8 cellular contexts compared by ENCODE assay signal in the genomic region with DNA sequence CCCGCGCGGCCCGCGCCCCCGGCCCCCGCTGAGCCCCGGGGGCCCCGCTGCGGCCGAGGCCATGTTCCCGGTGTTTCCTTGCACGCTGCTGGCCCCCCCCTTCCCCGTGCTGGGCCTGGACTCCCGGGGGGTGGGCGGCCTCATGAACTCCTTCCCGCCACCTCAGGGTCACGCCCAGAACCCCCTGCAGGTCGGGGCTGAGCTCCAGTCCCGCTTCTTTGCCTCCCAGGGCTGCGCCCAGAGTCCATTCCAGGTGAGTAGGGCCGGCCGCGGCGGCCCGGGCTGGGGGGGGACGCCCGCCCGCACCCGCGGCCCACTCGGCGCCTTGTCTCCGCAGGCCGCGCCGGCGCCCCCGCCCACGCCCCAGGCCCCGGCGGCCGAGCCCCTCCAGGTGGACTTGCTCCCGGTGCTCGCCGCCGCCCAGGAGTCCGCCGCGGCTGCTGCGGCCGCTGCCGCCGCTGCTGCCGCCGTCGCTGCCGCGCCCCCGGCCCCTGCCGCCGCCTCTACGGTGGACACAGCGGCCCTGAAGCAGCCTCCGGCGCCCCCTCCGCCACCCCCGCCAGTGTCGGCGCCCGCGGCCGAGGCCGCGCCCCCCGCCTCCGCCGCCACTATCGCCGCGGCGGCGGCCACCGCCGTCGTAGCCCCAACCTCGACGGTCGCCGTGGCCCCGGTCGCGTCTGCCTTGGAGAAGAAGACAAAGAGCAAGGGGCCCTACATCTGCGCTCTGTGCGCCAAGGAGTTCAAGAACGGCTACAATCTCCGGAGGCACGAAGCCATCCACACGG. TPM values are rescaled to one million over a fixed set of nuclear protein-coding genes. Genes with fewer than 3 reads are reported as not detected.
DNase-seq lines count a peak whose midpoint lies in the region; ATAC-seq and TF ChIP-seq lines count a peak whose summit lies in the region.

No MANE protein-coding gene starts in this region.

- no peak for TF ChIP-seq POLR2A in adrenal gland (IDR thresholded peaks at IDR 0.05)

- H3K27ac ChIP-seq in DOHH2 (ENCODE audit: low read depth, low read length) = peak overlapping the region; percentile 89
- H3K27ac ChIP-seq in HUES6 (ENCODE audit: low read depth, low read length) = peak overlapping the region; percentile 63; the same call in 1 of the 2 replicates
- H3K27ac ChIP-seq in adrenal gland = peak overlapping the region; percentile 54 to 97 (median 93)

- 0 to 1% (median 1%) methylated on average over 3 to 98 of the region's 99 CpGs for WGBS in adrenal gland, 4 donors

- peaks cover 30% of the 10 kb centered on the region for H3K79me2 ChIP-seq in DOHH2 (ENCODE audit: control insufficient read depth, low read length)

- peak; percentile 64 for DNase-seq in RPMI7951 (ENCODE audit: low read depth)
- DNase-seq in adrenal gland = peak; percentile 61 to 80 (median 70)
- DNase-seq in stimulated activated CD4-positive, alpha-beta T cell treated with anti-CD3 and anti-CD28 coated beads, Interleukin-12 subunit alpha, Interleukin-12 subunit beta, amount 100 ng/mL, for 4 hours = peak; percentile 58

- ATAC-seq in HG03139 (IDR thresholded peaks at IDR 0.05; ENCODE audit: unreplicated experiment) (no peak), HG02763 (IDR thresholded peaks at IDR 0.05; ENCODE audit: unreplicated experiment) (no peak)

- H3K4me3 ChIP-seq in DOHH2 (ENCODE audit: low read length) = peak overlapping the region; percentile 97
- peak overlapping the region; percentile 73 for H3K4me3 ChIP-seq in HUES6 (ENCODE audit: low read depth, low read length)
- peak overlapping the region in 2 of 4 donors; percentile 25 to 66 for H3K4me3 ChIP-seq in adrenal gland
- peak overlapping the region; percentile 88 for H3K4me3 ChIP-seq in iPS-18c (ENCODE audit: insufficient read depth, low read depth, low read length)

- H3F3A ChIP-seq in DOHH2 (ENCODE audit: control insufficient read depth, insufficient read depth) = peaks cover 32% of the 10 kb centered on the region

- H3K4me2 ChIP-seq in DOHH2 (ENCODE audit: low read length) = peak overlapping the region; percentile 97

- H3K9ac ChIP-seq in HUES6 (ENCODE audit: low read length) = peak overlapping the region; percentile 95

- peaks cover 70% of the 10 kb centered on the region for H3K36me3 ChIP-seq in DOHH2 (ENCODE audit: control insufficient read depth, low read length)
- H3K36me3 ChIP-seq in HUES6 (ENCODE audit: control insufficient read depth, insufficient read depth, low read length) = peaks cover 56% of the 10 kb centered on the region
- H3K36me3 ChIP-seq in adrenal gland (replicated peaks in 1 of 2) = peaks cover 0 to 18% of the 10 kb centered on the region in 2 donors

- intact Hi-C loops in adrenal gland (cut with DNase I) = no loop called here

- H3K9me2 ChIP-seq in DOHH2 (replicated peaks; ENCODE audit: control insufficient read depth, low read length) = no peaks in the 10 kb centered on the region

- TF ChIP-seq CTCF in DOHH2 (IDR thresholded peaks at IDR 0.05; ENCODE audit: low read depth, low read length, poor library complexity, severe bottlenecking) = no peak
- peak in 1 of 6 experiments; percentile 4 for TF ChIP-seq CTCF in adrenal gland (IDR thresholded peaks at IDR 0.05)

- H4K20me1 ChIP-seq in DOHH2 (ENCODE audit: control insufficient read depth, insufficient read depth, low read depth, low read length) = peaks cover 24% of the 10 kb centered on the region

- H3K9me3 ChIP-seq in DOHH2 (ENCODE audit: control insufficient read depth, insufficient read depth, low read length) (no peaks in the 10 kb centered on the region), HUES6 (ENCODE audit: control insufficient read depth, insufficient read depth, low read depth, low read length) (no peaks in the 10 kb centered on the region), adrenal gland (replicated peaks in 1 of 3) (no peaks in the 10 kb centered on the region), iPS-18c (ENCODE audit: control insufficient read depth, insufficient read depth, low read length) (no peaks in the 10 kb centered on the region)

- H3K4me1 ChIP-seq in DOHH2 (ENCODE audit: control insufficient read depth, low read length) (peaks cover 67% of the 10 kb centered on the region), HUES6 (ENCODE audit: control insufficient read depth, insufficient read depth, low read length) (peaks cover 42% of the 10 kb centered on the region), adrenal gland (replicated peaks in 1 of 2) (peaks cover 29 to 46% of the 10 kb centered on the region in 2 donors)

- H3K27me3 ChIP-seq in DOHH2 (ENCODE audit: control insufficient read depth, low read length) = no peaks in the 10 kb centered on the region
- H3K27me3 ChIP-seq in HUES6 (ENCODE audit: control insufficient read depth, insufficient read depth, low read length) = no peaks in the 10 kb centered on the region
- H3K27me3 ChIP-seq in adrenal gland = no peaks in the 10 kb centered on the region

RNA-seq across cellular contexts. Expression of a gene that starts 0.5 kb away (rescaled TPM):
- 114 and 181 TPM in 2 replicates for total RNA-seq in RPMI7951 (2014; rRNA removed; shearing (Covaris generic))
- 100 to 1,000 TPM in 6 of 8 donors, 10 to 100 TPM in 2; 78.8 to 247 (median 145) TPM for total RNA-seq in adrenal gland
- polyA plus RNA-seq in adrenal gland = 100 to 1,000 TPM; 108 to 304 (median 147) TPM

RNA-seq across cellular contexts. Expression of a gene that starts 5.2 kb away (rescaled TPM):
- total RNA-seq in RPMI7951 (2014; rRNA removed; shearing (Covaris generic)) = 1.7 and 2.5 TPM in 2 replicates
- 1 to 10 TPM in 7 of 8 donors, not detected in 1; 1.4 to 8.8 (median 1.9) TPM for total RNA-seq in adrenal gland
- 10 to 100 TPM in 1 of 3 donors, 1 to 10 TPM in 1, under 1 TPM in 1; 0.97 to 32.0 (median 5.0) TPM for polyA plus RNA-seq in adrenal gland

RNA-seq across cellular contexts. Expression of a gene that starts 9.1 kb away (rescaled TPM):
- 20.5 and 22.8 TPM in 2 replicates for total RNA-seq in RPMI7951 (2014; rRNA removed; shearing (Covaris generic))
- 10 to 100 TPM; 17.1 to 47.1 (median 39.8) TPM for total RNA-seq in adrenal gland
- polyA plus RNA-seq in adrenal gland = 10 to 100 TPM; 14.2 to 89.1 (median 60.9) TPM

RNA-seq across cellular contexts. Expression of a gene that starts 13.4 kb away (rescaled TPM):
- total RNA-seq in RPMI7951 (2014; rRNA removed; shearing (Covaris generic)) = 140 and 141 TPM in 2 replicates
- total RNA-seq in adrenal gland = 100 to 1,000 TPM; 242 to 492 (median 362) TPM
- 100 to 1,000 TPM; 200 to 470 (median 321) TPM for polyA plus RNA-seq in adrenal gland

RNA-seq across cellular contexts. Expression of a gene that starts 16.3 kb away (rescaled TPM):
- 120 and 128 TPM in 2 replicates for total RNA-seq in RPMI7951 (2014; rRNA removed; shearing (Covaris generic))
- total RNA-seq in adrenal gland = 10 to 100 TPM in 7 of 8 donors, 1 to 10 TPM in 1; 8.8 to 30.7 (median 16.2) TPM
- polyA plus RNA-seq in adrenal gland = 100 to 1,000 TPM in 2 of 3 donors, 1 to 10 TPM in 1; 9.1 to 127 (median 112) TPM
